In the genomic region with DNA sequence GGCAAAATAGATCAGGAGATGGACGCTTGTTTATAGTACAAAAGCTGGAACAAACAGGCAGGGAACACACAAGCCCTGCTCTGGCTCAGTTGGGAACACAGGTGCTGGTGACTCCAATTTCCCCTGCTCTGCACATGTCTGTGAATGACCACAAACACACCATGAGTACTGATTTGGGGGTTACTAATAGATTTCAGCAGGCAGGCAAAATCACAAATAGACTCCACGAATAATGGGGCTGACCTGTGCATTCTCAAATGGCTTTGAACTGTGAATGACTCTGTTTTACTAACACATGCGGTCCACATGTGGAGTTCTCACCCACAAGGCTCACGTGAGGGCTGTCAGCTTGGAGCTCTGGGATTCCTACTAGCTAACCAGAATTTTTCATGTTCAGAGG, we compare ENCODE assay signal across 32 cellular contexts. TPM values are rescaled to one million over a fixed set of nuclear protein-coding genes. Genes with fewer than 3 reads are reported as not detected.
DNase-seq lines count a peak whose midpoint lies in the region; ATAC-seq, FAIRE-seq and TF ChIP-seq lines count a peak whose summit lies in the region.
"Had no signal": no experiment of that assay in that cellular context is flagged by ENCODE, and none has a peak within 500 bp of the region (broad histone marks: within the 10 kb centered on the region; RNA-seq: fewer than 3 reads in every experiment).

No MANE protein-coding gene starts in this region.

- 76% methylated on average over 4 of the region's 4 CpGs for WGBS in GM12878 (ENCODE audit: insufficient coverage, insufficient replicate concordance, low lambda C conversion rate, missing lambda C conversion rate)
- WGBS in right lobe of liver (ENCODE audit: insufficient coverage, low coverage, low lambda C conversion rate, missing lambda C conversion rate), result 27% methylated on average over 4 of the region's 4 CpGs

- no peak for FAIRE-seq in GM12878 (lab: Jason Lieb, UNC)
- FAIRE-seq: A204.1, keratinocyte had no signal

- no peaks in the 10 kb centered on the region for H4K20me1 ChIP-seq in GM12878 (ENCODE audit: control insufficient read depth, insufficient read depth)

- DNase-seq in AG09319 (ENCODE audit: extremely low read depth, low read depth) (peak; percentile 34), HFFc6 (no peak), GM12878 (ENCODE audit: low read depth, low spot score) (peak; percentile 12), right lobe of liver (no peak), superior temporal gyrus (ENCODE audit: extremely low spot score) (no peak), GF-D8 (lab: John Stamatoyannopoulos, UW) (no peak)
- no peak for DNase-seq in activated CD4-positive, alpha-beta T cell treated with anti-CD3 and anti-CD28 coated beads for 1 hour
- DNase-seq in activated CD4-positive, alpha-beta memory T cell treated with anti-CD3 and anti-CD28 coated beads for 36 hours, result no peak
- DNase-seq: activated CD4-positive, CD25-positive, alpha-beta regulatory T cell treated with anti-CD3 and anti-CD28 coated beads, Interleukin-2, amount 50 U/mL, for 72 hours; activated gamma-delta T cell; activated naive CD8-positive, alpha-beta T cell treated with anti-CD3 and anti-CD28 coated beads, Interleukin-2, amount 10 ng/mL, durations not matched to agents 7 days and 5 days; activated T-cell treated with anti-CD3 and anti-CD28 coated beads, Interleukin-2, amount 50 U/mL, for 1 hour; BE2C; Calu3; central memory CD4-positive, alpha-beta T cell; DND-41; MG63; NCI-H1105 treated with DMSO at 0.1 percent for 48 hours; NCI-H2029; NCI-H526 treated with DMSO at 0.1 percent for 48 hours; retina; T-helper 1 cell; transverse colon had no signal

- peaks cover 64% of the 10 kb centered on the region for H3K4me1 Mint-ChIP-seq in HFFc6 (ENCODE audit: low read depth)
- peaks cover 14% of the 10 kb centered on the region for H3K4me1 Mint-ChIP-seq in activated CD4-positive, alpha-beta memory T cell treated with anti-CD3 and anti-CD28 coated beads for 36 hours (ENCODE audit: low read depth)

- peaks cover 24% of the 10 kb centered on the region for H3K4me1 ChIP-seq in GM12878 (ENCODE audit: control insufficient read depth, insufficient read depth, low read length)
- H3K4me1 ChIP-seq in right lobe of liver, result peaks cover 0 to 40% (median 11%) of the 10 kb centered on the region in 4 donors
- H3K4me1 ChIP-seq: ascending aorta, BE2C, transverse colon had no signal

- SMC1A ChIA-PET in GM12878 (lab: Charles Lee; ENCODE audit: uncharacterized antibody, unreplicated experiment), result interaction anchor here (1.0 to 1.9 kb wide), 4 partner anchors 9 to 128 kb away, joined by 3 to 7 read pairs (median 4); no protein-coding TSS in a partner anchor

- no peak for TF ChIP-seq POLR2A in GM12878 (IDR thresholded peaks at IDR 0.05; ENCODE audit: low read depth, low read length)
- no peak for TF ChIP-seq POLR2A in right lobe of liver (IDR thresholded peaks at IDR 0.05)

- no peak overlapping the region for H3K4me3 ChIP-seq in GM12878
- peak overlapping the region in 2 of 3 donors; percentile 70 to 79 for H3K4me3 ChIP-seq in right lobe of liver
- H3K4me3 ChIP-seq: ascending aorta, MG63, transverse colon had no signal

- H3K4me3 Mint-ChIP-seq in HFFc6, result no peak overlapping the region
- no peak overlapping the region for H3K4me3 Mint-ChIP-seq in activated CD4-positive, alpha-beta memory T cell treated with anti-CD3 and anti-CD28 coated beads for 36 hours
- H3K4me3 Mint-ChIP-seq: activated naive CD8-positive, alpha-beta T cell treated with anti-CD3 and anti-CD28 coated beads, Interleukin-2, amount 10 ng/mL, durations not matched to agents 7 days and 5 days; dendritic cell treated with granulocyte-macrophage colony-stimulating factor and Interleukin-4, amounts not matched to agents 40 ng/mL and 50 ng/mL, for 4 days; nephron had no signal

- no peak for TF ChIP-seq EP300 in GM12878 (IDR thresholded peaks at IDR 0.05; ENCODE audit: borderline replicate concordance in 1 of 2, control insufficient read depth in 1 of 2, low read depth in 2 of 2, low read length in 2 of 2)

- intact Hi-C loops in GM12878 (cut with micrococcal nuclease; ENCODE audit: unreplicated experiment), result loop anchor here (5.0 kb wide), 1 partner anchor 36 kb away; no protein-coding TSS in a partner anchor
- intact Hi-C loops in right lobe of liver (cut with DNase I), result no loop called here
- intact Hi-C loops in activated CD4-positive, alpha-beta memory T cell treated with anti-CD3 and anti-CD28 coated beads for 36 hours (cut with micrococcal nuclease), result no loop called here

- H3K9me3 ChIP-seq in GM12878 (replicated peaks; ENCODE audit: control insufficient read depth, insufficient read depth, low read length) (peaks cover 2% of the 10 kb centered on the region; the same call in 2 of the 3 replicates), right lobe of liver (no peaks in the 10 kb centered on the region)
- H3K9me3 ChIP-seq: ascending aorta, BE2C, MG63, transverse colon had no signal

- no peak overlapping the region for H3K9ac ChIP-seq in GM12878 (ENCODE audit: control insufficient read depth, insufficient read depth, low read length)

- in situ Hi-C loops in GM12878 (cut with MboI), result no loop called here

- CTCF ChIA-PET in GM12878 (lab: Yijun Ruan, JAX), result interaction anchor here (0.8 to 6.0 kb wide), 4 partner anchors 9 to 128 kb away, joined by 3 to 29 read pairs (median 6); no protein-coding TSS in a partner anchor
- CTCF ChIA-PET in activated CD4-positive, alpha-beta memory T cell treated with anti-CD3 and anti-CD28 coated beads for 36 hours (lab: Charles Lee), result interaction anchor here (1.2 to 3.0 kb wide), 4 partner anchors 9 to 128 kb away, joined by 3 to 18 read pairs (median 4); no protein-coding TSS in a partner anchor

- no peaks in the 10 kb centered on the region; the same call in 1 of the 2 replicates for H3K9me3 Mint-ChIP-seq in HFFc6
- H3K9me3 Mint-ChIP-seq in activated CD4-positive, alpha-beta memory T cell treated with anti-CD3 and anti-CD28 coated beads for 36 hours, result peaks cover 3% of the 10 kb centered on the region
- H3K9me3 Mint-ChIP-seq: activated naive CD8-positive, alpha-beta T cell treated with anti-CD3 and anti-CD28 coated beads, Interleukin-2, amount 10 ng/mL, durations not matched to agents 7 days and 5 days; dendritic cell treated with granulocyte-macrophage colony-stimulating factor and Interleukin-4, amounts not matched to agents 40 ng/mL and 50 ng/mL, for 4 days; nephron had no signal

- H3K27ac Mint-ChIP-seq in HFFc6, result peak overlapping the region; percentile 38; the same call in 1 of the 2 replicates
- H3K27ac Mint-ChIP-seq in activated CD4-positive, alpha-beta memory T cell treated with anti-CD3 and anti-CD28 coated beads for 36 hours, result no peak overlapping the region
- H3K27ac Mint-ChIP-seq: activated naive CD8-positive, alpha-beta T cell treated with anti-CD3 and anti-CD28 coated beads, Interleukin-2, amount 10 ng/mL, durations not matched to agents 7 days and 5 days; dendritic cell treated with granulocyte-macrophage colony-stimulating factor and Interleukin-4, amounts not matched to agents 40 ng/mL and 50 ng/mL, for 4 days had no signal

- H3K36me3 ChIP-seq in GM12878 (ENCODE audit: control insufficient read depth in 2 of 2, insufficient read depth in 2 of 2, low read length in 1 of 2), result no peaks in the 10 kb centered on the region
- H3K36me3 ChIP-seq in right lobe of liver, result no peaks in the 10 kb centered on the region
- H3K36me3 ChIP-seq: ascending aorta, BE2C, MG63, transverse colon had no signal

- no peak overlapping the region; the same call in 1 of the 2 replicates for H2AFZ ChIP-seq in GM12878 (ENCODE audit: control insufficient read depth, low read depth, low read length)

- H3K36me3 Mint-ChIP-seq in HFFc6 (ENCODE audit: low read depth), result no peaks in the 10 kb centered on the region
- H3K36me3 Mint-ChIP-seq in activated CD4-positive, alpha-beta memory T cell treated with anti-CD3 and anti-CD28 coated beads for 36 hours, result no peaks in the 10 kb centered on the region
- H3K36me3 Mint-ChIP-seq: activated naive CD8-positive, alpha-beta T cell treated with anti-CD3 and anti-CD28 coated beads, Interleukin-2, amount 10 ng/mL, durations not matched to agents 7 days and 5 days had no signal

- H3K27me3 ChIP-seq in GM12878 (replicated peaks in 1 of 2; ENCODE audit: control insufficient read depth in 2 of 2, insufficient read depth in 2 of 2, low read length in 1 of 2) (peaks cover 0 to 3% of the 10 kb centered on the region in 2 experiments; a peak in 1 of 4 replicates), right lobe of liver (no peaks in the 10 kb centered on the region)
- H3K27me3 ChIP-seq: ascending aorta, BE2C, MG63, transverse colon had no signal

- POLR2A ChIA-PET in GM12878 (lab: Charles Lee), result no interaction called here
- POLR2A ChIA-PET in activated CD4-positive, alpha-beta memory T cell treated with anti-CD3 and anti-CD28 coated beads for 36 hours (lab: Charles Lee), result no interaction called here

- H3K4me2 ChIP-seq in GM12878 (ENCODE audit: control insufficient read depth, insufficient read depth), result peak overlapping the region; percentile 63; the same call in 1 of the 2 replicates

- no peak overlapping the region for H3K27ac ChIP-seq in GM12878 (ENCODE audit: control insufficient read depth, insufficient read depth)
- H3K27ac ChIP-seq in right lobe of liver, result peak overlapping the region in 2 of 3 donors; percentile 39 to 62
- H3K27ac ChIP-seq: ascending aorta, transverse colon had no signal

- TF ChIP-seq RAD21 in GM12878 (IDR thresholded peaks at IDR 0.05; ENCODE audit: insufficient read depth, low read depth, low read length), result no peak

- H3K79me2 ChIP-seq in GM12878 (ENCODE audit: control insufficient read depth, insufficient read depth, low read length), result no peaks in the 10 kb centered on the region

- H3K27me3 Mint-ChIP-seq in HFFc6 (ENCODE audit: insufficient read depth), result no peaks in the 10 kb centered on the region; the same call in 1 of the 2 replicates
- no peaks in the 10 kb centered on the region for H3K27me3 Mint-ChIP-seq in activated CD4-positive, alpha-beta memory T cell treated with anti-CD3 and anti-CD28 coated beads for 36 hours

- RAD21 ChIA-PET in GM12878 (lab: Charles Lee; ENCODE audit: unreplicated experiment), result interaction anchor here (1.3 kb wide), 1 partner anchor 13 kb away, joined by 5 read pairs; no protein-coding TSS in a partner anchor

- ATAC-seq in GM12878, result peak; percentile 24
- peak in 1 of 4 donors; percentile 6 for ATAC-seq in right lobe of liver

- TF ChIP-seq CTCF in AG09319 (IDR thresholded peaks at IDR 0.05; ENCODE audit: low read depth, low read length), result no peak
- TF ChIP-seq CTCF in HFFc6 (IDR thresholded peaks at IDR 0.05), result no peak
- no peak for TF ChIP-seq CTCF in GM12878 (IDR thresholded peaks at IDR 0.05 in 2 of 3, conservative IDR thresholded peaks at IDR 0.05 in 1 of 3; ENCODE audit: control insufficient read depth in 2 of 3, extremely low read depth in 1 of 3, insufficient read depth in 1 of 3, low read depth in 3 of 3, low read length in 3 of 3)
- no peak for TF ChIP-seq CTCF in right lobe of liver (IDR thresholded peaks at IDR 0.05)

- no TSS peak for BruUV-seq in GM12878 (replicated peaks; lab: Mats Ljungman, UMichigan)

RNA-seq across cellular contexts. Expression of gene RTP3, which starts 3.9 kb away (rescaled TPM):
- not detected for total RNA-seq in HFFc6 (2021; fragmentation: NEBNext Ultra II Directional; extraction: Animal tissue kit (Norgen Biotek cat#: 25700))
- total RNA-seq in GM12878 (2013; cell fraction: nucleolus; rRNA removed), result not detected in 2 replicates
- not detected in 2 replicates for total RNA-seq in GM12878 (2014; rRNA removed)
- not detected in 2 replicates for total RNA-seq in GM12878 (2014; rRNA removed; fragmentation: Illumina TruSeq; extraction: Trizol)
- not detected in 2 replicates for total RNA-seq in GM12878 (2021)
- not detected for polyA plus RNA-seq in GM12878 (2011; ENCODE audit: low read depth)
- polyA plus RNA-seq in GM12878 (2011; rRNA removed), result not detected in 2 replicates
- not detected in 2 replicates for polyA plus RNA-seq in GM12878 (2011; cell fraction: cytosol; rRNA removed)
- not detected in 2 replicates for polyA plus RNA-seq in GM12878 (2011; cell fraction: nucleus; rRNA removed)
- not detected in 2 replicates for polyA plus RNA-seq in GM12878 (2012)
- not detected in 2 replicates for polyA plus RNA-seq in GM12878 (2014; fragmentation: Illumina TruSeq; extraction: Trizol)
- under 1 TPM in 1 of 2 experiments, not detected in 1; 0.06 TPM for polyA plus RNA-seq in GM12878 (2014; fragmentation: Nextera tagmentation; extraction: Ambion mirVana)
- polyA plus RNA-seq in GM12878 (2014; rRNA removed), result not detected in 2 replicates
- not detected for polyA plus RNA-seq in GM12878 (2016; fragmentation: Nextera tagmentation; extraction: Ambion mirVana)
- not detected in 2 replicates for polyA minus RNA-seq in GM12878 (2011; rRNA and poly(A)+ RNA removed)
- not detected in 2 replicates for polyA minus RNA-seq in GM12878 (2011; cell fraction: cytosol; rRNA and poly(A)+ RNA removed)
- not detected in 2 replicates for polyA minus RNA-seq in GM12878 (2011; cell fraction: nucleus; rRNA and poly(A)+ RNA removed)
- 10 to 100 TPM; 12.2 to 29.0 (median 20.9) TPM for total RNA-seq in right lobe of liver
- total RNA-seq in activated CD4-positive, alpha-beta memory T cell treated with anti-CD3 and anti-CD28 coated beads for 36 hours, result not detected
- total RNA-seq: activated naive CD8-positive, alpha-beta T cell treated with anti-CD3 and anti-CD28 coated beads, Interleukin-2, amount 10 ng/mL, durations not matched to agents 7 days and 5 days; ascending aorta; Calu3; lower leg skin; osteoblast; SK-MEL-5; transverse colon had no signal
- polyA plus RNA-seq: keratinocyte had no signal

RNA-seq across cellular contexts. Expression of gene LTF, which starts 37.0 kb away (rescaled TPM):
- total RNA-seq in HFFc6 (2021; fragmentation: NEBNext Ultra II Directional; extraction: Animal tissue kit (Norgen Biotek cat#: 25700)), result under 1 TPM in 1 of 6 experiments, not detected in 5; 0.40 TPM
- total RNA-seq in GM12878 (2013; cell fraction: nucleolus; rRNA removed), result not detected in 2 replicates
- total RNA-seq in GM12878 (2014; rRNA removed) (0.44 TPM in 1 of 2 replicates, not detected in the other), GM12878 (2014; rRNA removed; fragmentation: Illumina TruSeq; extraction: Trizol) (not detected in 2 replicates), GM12878 (2021) (0.31 TPM in 1 of 2 replicates, not detected in the other), right lobe of liver (1 to 10 TPM in 4 of 6 experiments, under 1 TPM in 2; 0.19 to 3.6 (median 2.0) TPM)
- not detected for polyA plus RNA-seq in GM12878 (2011; ENCODE audit: low read depth)
- polyA plus RNA-seq in GM12878 (2011; rRNA removed) (not detected in 2 replicates), GM12878 (2014; fragmentation: Illumina TruSeq; extraction: Trizol) (0.03 TPM in 1 of 2 replicates, not detected in the other), GM12878 (2014; fragmentation: Nextera tagmentation; extraction: Ambion mirVana) (not detected), GM12878 (2014; rRNA removed) (not detected in 2 replicates), GM12878 (2016; fragmentation: Nextera tagmentation; extraction: Ambion mirVana) (not detected)
- polyA plus RNA-seq in GM12878 (2011; cell fraction: cytosol; rRNA removed), result not detected in 2 replicates
- not detected in 2 replicates for polyA plus RNA-seq in GM12878 (2011; cell fraction: nucleus; rRNA removed)
- polyA plus RNA-seq in GM12878 (2012), result 0.06 TPM in 1 of 2 replicates, not detected in the other
- not detected in 2 replicates for polyA minus RNA-seq in GM12878 (2011; rRNA and poly(A)+ RNA removed)
- not detected in 2 replicates for polyA minus RNA-seq in GM12878 (2011; cell fraction: cytosol; rRNA and poly(A)+ RNA removed)
- polyA minus RNA-seq in GM12878 (2011; cell fraction: nucleus; rRNA and poly(A)+ RNA removed), result not detected in 2 replicates
- total RNA-seq in activated CD4-positive, alpha-beta memory T cell treated with anti-CD3 and anti-CD28 coated beads for 36 hours, result not detected
- total RNA-seq: activated naive CD8-positive, alpha-beta T cell treated with anti-CD3 and anti-CD28 coated beads, Interleukin-2, amount 10 ng/mL, durations not matched to agents 7 days and 5 days; Calu3; H4 had no signal
- polyA plus RNA-seq: keratinocyte had no signal

Comparison
In these comparisons a context has a peak if more than half of its experiments do, and no peak if none do; other contexts are left out.
1. DNase-seq: peak in AG09319 (single experiment) and GM12878 (single experiment); none in HFFc6 (single experiment), right lobe of liver (0 of 3), superior temporal gyrus (single experiment), activated CD4-positive, alpha-beta T cell treated with anti-CD3 and anti-CD28 coated beads for 1 hour (single experiment), activated CD4-positive, alpha-beta memory T cell treated with anti-CD3 and anti-CD28 coated beads for 36 hours (single experiment) and GF-D8 (single experiment).
2. RNA of gene RTP3, which starts 3.9 kb away (total RNA-seq): 12.2 to 29.0 TPM in right lobe of liver; not detected in HFFc6, not detected in GM12878 and not detected in activated CD4-positive, alpha-beta memory T cell treated with anti-CD3 and anti-CD28 coated beads for 36 hours; every median in the first group is over 10 times any median in the second.